36 cellular contexts compared by ENCODE assay signal in genomic region chr2:220764246-220764645, GRCh38.
"Had no signal": no experiment of that assay in that cellular context is flagged by ENCODE, and none has a peak within 500 bp of the region (broad histone marks: within the 10 kb centered on the region; RNA-seq: fewer than 3 reads in every experiment).

No MANE protein-coding gene starts in this region.

- H3K4me1 Mint-ChIP-seq: activated naive CD4-positive, alpha-beta T cell treated with anti-CD3 and anti-CD28 coated beads, Interleukin-2, amount 10 ng/mL, durations not matched to agents 7 days and 5 days; activated naive CD4-positive, alpha-beta T cell treated with anti-CD3 and anti-CD28 coated beads, Interleukin-2, amount 50 U/mL, for 24 hours; activated naive CD8-positive, alpha-beta T cell treated with anti-CD3 and anti-CD28 coated beads for 36 hours; activated naive CD8-positive, alpha-beta T cell treated with anti-CD3 and anti-CD28 coated beads, Interleukin-2, amount 10 ng/mL, durations not matched to agents 7 days and 5 days; activated naive CD8-positive, alpha-beta T cell treated with anti-CD3 and anti-CD28 coated beads, Interleukin-2, amount 50 U/mL, for 24 hours; activated T-helper 17 cell treated with anti-CD3 and anti-CD28 coated beads, Interleukin-2, amount 50 U/mL, for 72 hours; central memory CD8-positive, alpha-beta T cell had no signal

- H3K27ac Mint-ChIP-seq: activated naive CD4-positive, alpha-beta T cell treated with anti-CD3 and anti-CD28 coated beads for 36 hours; activated naive CD4-positive, alpha-beta T cell treated with anti-CD3 and anti-CD28 coated beads, Interleukin-2, amount 10 ng/mL, durations not matched to agents 7 days and 5 days; activated naive CD4-positive, alpha-beta T cell treated with anti-CD3 and anti-CD28 coated beads, Interleukin-2, amount 50 U/mL, for 24 hours; activated naive CD4-positive, alpha-beta T cell treated with anti-CD3 and anti-CD28 coated beads, Interleukin-2, amount 50 U/mL, for 72 hours; activated naive CD8-positive, alpha-beta T cell; activated naive CD8-positive, alpha-beta T cell treated with anti-CD3 and anti-CD28 coated beads for 36 hours; activated naive CD8-positive, alpha-beta T cell treated with anti-CD3 and anti-CD28 coated beads, Interleukin-2, amount 10 ng/mL, durations not matched to agents 7 days and 5 days; activated naive CD8-positive, alpha-beta T cell treated with anti-CD3 and anti-CD28 coated beads, Interleukin-2, amount 50 U/mL, for 24 hours; activated T-cell treated with anti-CD3 and anti-CD28 coated beads, Interleukin-2, amount 50 U/mL, for 72 hours; activated T-helper 1 cell treated with anti-CD3 and anti-CD28 coated beads, Interleukin-12 subunit alpha, Interleukin-12 subunit beta, Interleukin-2, Interleukin-4 antibody, amounts not matched to agents 30 ng/mL and 10 ng/mL and 1 ng/mL, durations not matched to agents 14 hours and 24 hours and 36 hours; activated T-helper 17 cell treated with anti-CD3 and anti-CD28 coated beads, Interleukin-2, amount 50 U/mL, for 72 hours; activated T-helper 2 cell treated with anti-CD3 and anti-CD28 coated beads, Interferon-gamma antibody, Interleukin-2, Interleukin-4, amounts not matched to agents 10 μg/mL and 5 μg/mL and 100 μg/mL, durations not matched to agents 14 hours and 24 hours and 36 hours; brain had no signal

- H3K27me3 ChIP-seq: adrenal gland, ascending aorta, body of pancreas, brain microvascular endothelial cell, breast epithelium, cardiac muscle cell had no signal

- H3K9me3 Mint-ChIP-seq: activated naive CD4-positive, alpha-beta T cell treated with anti-CD3 and anti-CD28 coated beads for 36 hours; activated naive CD4-positive, alpha-beta T cell treated with anti-CD3 and anti-CD28 coated beads, Interleukin-2, amount 10 ng/mL, durations not matched to agents 7 days and 5 days; activated naive CD8-positive, alpha-beta T cell treated with anti-CD3 and anti-CD28 coated beads for 36 hours; activated naive CD8-positive, alpha-beta T cell treated with anti-CD3 and anti-CD28 coated beads, Interleukin-2, amount 10 ng/mL, durations not matched to agents 7 days and 5 days; activated T-cell treated with anti-CD3 and anti-CD28 coated beads, Interleukin-2, amount 50 U/mL, for 4 hours; activated T-cell treated with anti-CD3 and anti-CD28 coated beads, Interleukin-2, amount 50 U/mL, for 72 hours; activated T-helper 1 cell treated with anti-CD3 and anti-CD28 coated beads, Interleukin-12 subunit alpha, Interleukin-12 subunit beta, Interleukin-2, Interleukin-4 antibody, amounts not matched to agents 30 ng/mL and 10 ng/mL and 1 ng/mL, durations not matched to agents 14 hours and 24 hours and 36 hours; activated T-helper 2 cell treated with anti-CD3 and anti-CD28 coated beads, Interferon-gamma antibody, Interleukin-2, Interleukin-4, amounts not matched to agents 10 μg/mL and 5 μg/mL and 100 μg/mL, durations not matched to agents 14 hours and 24 hours and 36 hours; central memory CD8-positive, alpha-beta T cell had no signal

- H3K27ac ChIP-seq: adrenal gland, ascending aorta, body of pancreas, brain microvascular endothelial cell, breast epithelium, cardiac muscle cell had no signal

- ATAC-seq: activated naive CD4-positive, alpha-beta T cell treated with anti-CD3 and anti-CD28 coated beads, Interleukin-2, amount 50 U/mL, for 72 hours; activated naive CD8-positive, alpha-beta T cell treated with anti-CD3 and anti-CD28 coated beads, Interleukin-2, amount 50 U/mL, for 24 hours; activated T-cell treated with anti-CD3 and anti-CD28 coated beads, Interleukin-2, amount 50 U/mL, for 4 hours; activated T-cell treated with anti-CD3 and anti-CD28 coated beads, Interleukin-2, amount 50 U/mL, for 72 hours; activated T-helper 17 cell treated with anti-CD3 and anti-CD28 coated beads, Interleukin-2, amount 50 U/mL, for 72 hours; body of pancreas had no signal

- H3K9me3 ChIP-seq: ascending aorta, breast epithelium had no signal

- DNase-seq: activated effector memory CD4-positive, alpha-beta T cell treated with anti-CD3 and anti-CD28 coated beads, Interleukin-2, amount 50 U/mL, for 16 hours; activated effector memory CD4-positive, alpha-beta T cell treated with Interleukin-2 at 50 U/mL for 16 hours; activated gamma-delta T cell; activated gamma-delta T cell treated with Interleukin-2 at 50 U/mL for 16 hours; activated naive CD4-positive, alpha-beta T cell; activated naive CD4-positive, alpha-beta T cell treated with anti-CD3 and anti-CD28 coated beads for 36 hours; activated naive CD4-positive, alpha-beta T cell treated with anti-CD3 and anti-CD28 coated beads, Interleukin-2, amount 10 ng/mL, durations not matched to agents 7 days and 5 days; activated naive CD4-positive, alpha-beta T cell treated with anti-CD3 and anti-CD28 coated beads, Interleukin-2, amount 50 U/mL, for 16 hours; activated naive CD4-positive, alpha-beta T cell treated with Interleukin-2 at 50 U/mL for 16 hours; activated naive CD8-positive, alpha-beta T cell treated with anti-CD3 and anti-CD28 coated beads for 36 hours; activated naive CD8-positive, alpha-beta T cell treated with anti-CD3 and anti-CD28 coated beads, Interleukin-2, amount 10 ng/mL, durations not matched to agents 7 days and 5 days; activated naive CD8-positive, alpha-beta T cell treated with anti-CD3 and anti-CD28 coated beads, Interleukin-2, amount 50 U/mL, for 24 hours; activated T-cell treated with anti-CD3 and anti-CD28 coated beads, Interleukin-2, amount 50 U/mL, for 4 hours; activated T-cell treated with anti-CD3 and anti-CD28 coated beads, Interleukin-2, amount 50 U/mL, for 48 hours; activated T-cell treated with anti-CD3 and anti-CD28 coated beads, Interleukin-2, amount 50 U/mL, for 72 hours; adrenal gland; amniotic stem cell; amygdala; anterior cingulate cortex; aorta; body of pancreas; brain microvascular endothelial cell; caudate nucleus; central memory CD4-positive, alpha-beta T cell; cerebellar nuclear complex had no signal

- H3K27me3 Mint-ChIP-seq: activated naive CD4-positive, alpha-beta T cell treated with anti-CD3 and anti-CD28 coated beads, Interleukin-2, amount 10 ng/mL, durations not matched to agents 7 days and 5 days; activated naive CD8-positive, alpha-beta T cell; activated naive CD8-positive, alpha-beta T cell treated with anti-CD3 and anti-CD28 coated beads for 36 hours; activated naive CD8-positive, alpha-beta T cell treated with anti-CD3 and anti-CD28 coated beads, Interleukin-2, amount 10 ng/mL, durations not matched to agents 7 days and 5 days; brain had no signal

- H3K4me1 ChIP-seq: adrenal gland, ascending aorta, body of pancreas, breast epithelium had no signal

- H3K36me3 ChIP-seq: adrenal gland, ascending aorta, brain microvascular endothelial cell, breast epithelium, cardiac muscle cell had no signal

- H3K36me3 Mint-ChIP-seq: activated naive CD4-positive, alpha-beta T cell treated with anti-CD3 and anti-CD28 coated beads, Interleukin-2, amount 10 ng/mL, durations not matched to agents 7 days and 5 days; activated naive CD4-positive, alpha-beta T cell treated with anti-CD3 and anti-CD28 coated beads, Interleukin-2, amount 50 U/mL, for 24 hours; activated naive CD4-positive, alpha-beta T cell treated with anti-CD3 and anti-CD28 coated beads, Interleukin-2, amount 50 U/mL, for 72 hours; activated naive CD8-positive, alpha-beta T cell; activated naive CD8-positive, alpha-beta T cell treated with anti-CD3 and anti-CD28 coated beads for 36 hours; activated naive CD8-positive, alpha-beta T cell treated with anti-CD3 and anti-CD28 coated beads, Interleukin-2, amount 10 ng/mL, durations not matched to agents 7 days and 5 days; brain had no signal

- H3K4me3 ChIP-seq: adrenal gland, ascending aorta, body of pancreas, breast epithelium, cardiac muscle cell had no signal

- H3K4me3 Mint-ChIP-seq: activated naive CD4-positive, alpha-beta T cell treated with anti-CD3 and anti-CD28 coated beads for 36 hours; activated naive CD4-positive, alpha-beta T cell treated with anti-CD3 and anti-CD28 coated beads, Interleukin-2, amount 10 ng/mL, durations not matched to agents 7 days and 5 days; activated naive CD4-positive, alpha-beta T cell treated with anti-CD3 and anti-CD28 coated beads, Interleukin-2, amount 50 U/mL, for 24 hours; activated naive CD8-positive, alpha-beta T cell; activated naive CD8-positive, alpha-beta T cell treated with anti-CD3 and anti-CD28 coated beads for 36 hours; activated naive CD8-positive, alpha-beta T cell treated with anti-CD3 and anti-CD28 coated beads, Interleukin-2, amount 10 ng/mL, durations not matched to agents 7 days and 5 days; activated naive CD8-positive, alpha-beta T cell treated with anti-CD3 and anti-CD28 coated beads, Interleukin-2, amount 50 U/mL, for 24 hours; activated T-cell treated with anti-CD3 and anti-CD28 coated beads, Interleukin-2, amount 50 U/mL, for 4 hours; activated T-cell treated with anti-CD3 and anti-CD28 coated beads, Interleukin-2, amount 50 U/mL, for 72 hours; activated T-helper 1 cell treated with anti-CD3 and anti-CD28 coated beads, Interleukin-12 subunit alpha, Interleukin-12 subunit beta, Interleukin-2, Interleukin-4 antibody, amounts not matched to agents 30 ng/mL and 10 ng/mL and 1 ng/mL, durations not matched to agents 14 hours and 24 hours and 36 hours; activated T-helper 17 cell treated with anti-CD3 and anti-CD28 coated beads, Interleukin-2, amount 50 U/mL, for 72 hours; brain; central memory CD8-positive, alpha-beta T cell had no signal
